Comparison of ENCODE assay signal across 8 cellular contexts in genomic region chr17:2724783-2725164, GRCh38. TPM values are rescaled to one million over a fixed set of nuclear protein-coding genes. Genes with fewer than 3 reads are reported as not detected.
A peak's percentile ranks its signal among the peaks of the same experiment; 100 is the strongest.
DNase-seq lines count a peak whose midpoint lies in the region; ATAC-seq and TF ChIP-seq lines count a peak whose summit lies in the region.

No MANE protein-coding gene starts in this region.

- POLR2A ChIA-PET in activated B cell treated with CpG ODN at 0.5 μM for 24 hours (lab: Charles Lee) = no interaction called here

- ATAC-seq in activated B cell treated with CpG ODN at 0.5 μM for 24 hours (ENCODE audit: low read depth) = peak; percentile 73
- peak; percentile 75 to 76 for ATAC-seq in natural killer cell treated with Interleukin-12 subunit alpha and Interleukin-12 subunit beta and Interleukin-15 and Interleukin-18, amount 100 ng/mL, for 72 hours
- no peak for ATAC-seq in GM21526 (IDR thresholded peaks at IDR 0.05; ENCODE audit: low FRiP score, unreplicated experiment)
- no peak for ATAC-seq in GM18511 (IDR thresholded peaks at IDR 0.05; ENCODE audit: unreplicated experiment)
- ATAC-seq in HG03175 (IDR thresholded peaks at IDR 0.05; ENCODE audit: unreplicated experiment) = no peak

- peak; percentile 20 for DNase-seq in ELR (ENCODE audit: low read depth)
- DNase-seq in activated B cell treated with CpG ODN at 0.5 μM for 24 hours = peak; percentile 25
- peak; percentile 61 for DNase-seq in endothelial cell (ENCODE audit: low spot score)
- DNase-seq in natural killer cell treated with Interleukin-12 subunit alpha and Interleukin-12 subunit beta and Interleukin-15 and Interleukin-18, amount 100 ng/mL, for 72 hours (ENCODE audit: low spot score) = no peak
- DNase-seq in SKM-1 treated with dmso at 0.1 percent for 144 hours (lab: John Stamatoyannopoulos, UW; ENCODE audit: unreplicated experiment) = no peak

- TF ChIP-seq CTCF in activated B cell treated with CpG ODN at 0.5 μM for 24 hours (IDR thresholded peaks at IDR 0.05) (no peak), endothelial cell (IDR thresholded peaks at IDR 0.05; ENCODE audit: unreplicated experiment) (no peak)

- no peak overlapping the region for H3K27ac Mint-ChIP-seq in activated B cell treated with CpG ODN at 0.5 μM for 24 hours
- no peak overlapping the region for H3K27ac Mint-ChIP-seq in endothelial cell (ENCODE audit: unreplicated experiment)
- no peak overlapping the region for H3K27ac Mint-ChIP-seq in natural killer cell treated with Interleukin-12 subunit alpha and Interleukin-12 subunit beta and Interleukin-15 and Interleukin-18, amount 100 ng/mL, for 72 hours

- H3K27me3 Mint-ChIP-seq in activated B cell treated with CpG ODN at 0.5 μM for 24 hours = peaks cover 31% of the 10 kb centered on the region
- H3K27me3 Mint-ChIP-seq in endothelial cell (ENCODE audit: unreplicated experiment) = peaks cover 7% of the 10 kb centered on the region
- peaks cover 10 to 13% of the 10 kb centered on the region in 2 donors for H3K27me3 Mint-ChIP-seq in natural killer cell treated with Interleukin-12 subunit alpha and Interleukin-12 subunit beta and Interleukin-15 and Interleukin-18, amount 100 ng/mL, for 72 hours

- H3K4me3 Mint-ChIP-seq in activated B cell treated with CpG ODN at 0.5 μM for 24 hours (peak overlapping the region; percentile 15), endothelial cell (ENCODE audit: unreplicated experiment) (peak overlapping the region; percentile 37)
- H3K4me3 Mint-ChIP-seq in natural killer cell treated with Interleukin-12 subunit alpha and Interleukin-12 subunit beta and Interleukin-15 and Interleukin-18, amount 100 ng/mL, for 72 hours = no peak overlapping the region

- no peaks in the 10 kb centered on the region for H3K36me3 Mint-ChIP-seq in activated B cell treated with CpG ODN at 0.5 μM for 24 hours (ENCODE audit: low read depth)
- H3K36me3 Mint-ChIP-seq in endothelial cell (ENCODE audit: low read depth, unreplicated experiment) = no peaks in the 10 kb centered on the region
- no peaks in the 10 kb centered on the region for H3K36me3 Mint-ChIP-seq in natural killer cell treated with Interleukin-12 subunit alpha and Interleukin-12 subunit beta and Interleukin-15 and Interleukin-18, amount 100 ng/mL, for 72 hours

- intact Hi-C loops in activated B cell treated with CpG ODN at 0.5 μM for 24 hours (cut with micrococcal nuclease) = no loop called here

- CTCF ChIA-PET in activated B cell treated with CpG ODN at 0.5 μM for 24 hours (lab: Charles Lee) = interaction anchor here (0.7 to 1.1 kb wide), 3 partner anchors 112 to 342 kb away, joined by 3 read pairs; no protein-coding TSS in a partner anchor

- H3K9me3 Mint-ChIP-seq in activated B cell treated with CpG ODN at 0.5 μM for 24 hours (no peaks in the 10 kb centered on the region), endothelial cell (ENCODE audit: unreplicated experiment) (no peaks in the 10 kb centered on the region)
- H3K9me3 Mint-ChIP-seq in natural killer cell treated with Interleukin-12 subunit alpha and Interleukin-12 subunit beta and Interleukin-15 and Interleukin-18, amount 100 ng/mL, for 72 hours = no peaks in the 10 kb centered on the region

- H3K4me1 Mint-ChIP-seq in activated B cell treated with CpG ODN at 0.5 μM for 24 hours (peaks cover 5% of the 10 kb centered on the region), endothelial cell (ENCODE audit: unreplicated experiment) (peaks cover 2% of the 10 kb centered on the region)
- peaks cover 0 to 5% of the 10 kb centered on the region in 2 donors for H3K4me1 Mint-ChIP-seq in natural killer cell treated with Interleukin-12 subunit alpha and Interleukin-12 subunit beta and Interleukin-15 and Interleukin-18, amount 100 ng/mL, for 72 hours (ENCODE audit: low read depth in 2 of 2)

RNA-seq across cellular contexts. Expression of gene CLUH, which starts 13.2 kb away (rescaled TPM):
- total RNA-seq in activated B cell treated with CpG ODN at 0.5 μM for 24 hours = 101 and 115 TPM in 2 replicates
- total RNA-seq in endothelial cell (ENCODE audit: unreplicated experiment) = 45.9 TPM
- 100 to 1,000 TPM in 1 of 2 donors, 10 to 100 TPM in 1; 65.7 to 195 TPM for total RNA-seq in natural killer cell treated with Interleukin-12 subunit alpha and Interleukin-12 subunit beta and Interleukin-15 and Interleukin-18, amount 100 ng/mL, for 72 hours

RNA-seq across cellular contexts. Expression of gene CCDC92B, which starts 24.7 kb away (rescaled TPM):
- total RNA-seq in activated B cell treated with CpG ODN at 0.5 μM for 24 hours (not detected in 2 replicates), endothelial cell (ENCODE audit: unreplicated experiment) (1.9 TPM)
- total RNA-seq in natural killer cell treated with Interleukin-12 subunit alpha and Interleukin-12 subunit beta and Interleukin-15 and Interleukin-18, amount 100 ng/mL, for 72 hours = not detected

Comparison
In these comparisons a context has a peak if more than half of its experiments do, and no peak if none do; other contexts are left out.
1. DNase-seq: peak in ELR (single experiment), activated B cell treated with CpG ODN at 0.5 μM for 24 hours (single experiment) and endothelial cell (single experiment); none in natural killer cell treated with Interleukin-12 subunit alpha and Interleukin-12 subunit beta and Interleukin-15 and Interleukin-18, amount 100 ng/mL, for 72 hours (single experiment) and SKM-1 treated with dmso at 0.1 percent for 144 hours (single experiment).
2. ATAC-seq: peak in activated B cell treated with CpG ODN at 0.5 μM for 24 hours (single experiment) and natural killer cell treated with Interleukin-12 subunit alpha and Interleukin-12 subunit beta and Interleukin-15 and Interleukin-18, amount 100 ng/mL, for 72 hours (2 of 2); none in GM21526 (single experiment), GM18511 (single experiment) and HG03175 (single experiment).